Comparison of ENCODE assay signal across 11 cellular contexts in genomic region chr12:85280984-85281946, GRCh38. TPM values are rescaled to one million over a fixed set of nuclear protein-coding genes. Genes with fewer than 3 reads are reported as not detected.
DNase-seq lines count a peak whose midpoint lies in the region; ATAC-seq and TF ChIP-seq lines count a peak whose summit lies in the region.
"Had no signal": no experiment of that assay in that cellular context is flagged by ENCODE, and none has a peak within 500 bp of the region (broad histone marks: within the 10 kb centered on the region; RNA-seq: fewer than 3 reads in every experiment).

No MANE protein-coding gene starts in this region.

- H3K36me3 ChIP-seq in Panc1 (ENCODE audit: control insufficient read depth, insufficient read depth, low read length) (no peaks in the 10 kb centered on the region), sigmoid colon (no peaks in the 10 kb centered on the region)

- BruUV-seq in Panc1 (replicated peaks; lab: Mats Ljungman, UMichigan): no TSS peak

- H3K27me3 ChIP-seq in Panc1 (ENCODE audit: control insufficient read depth, insufficient read depth, low read length) (no peaks in the 10 kb centered on the region), sigmoid colon (peaks cover 49 to 98% (median 80%) of the 10 kb centered on the region in 3 donors)

- CTCF ChIA-PET in Panc1 (lab: Charles Lee): no interaction called here

- DNase-seq in HFF-Myc (ENCODE audit: extremely low read depth, low read depth) (no peak), Panc1 (ENCODE audit: low read depth, low spot score) (no peak), fibroblast of villous mesenchyme (ENCODE audit: low read depth) (no peak), sigmoid colon (no peak)
- DNase-seq: stimulated activated naive CD8-positive, alpha-beta T cell treated with anti-CD3 and anti-CD28 coated beads, Interleukin-15, amount 100 ng/mL, for 72 hours had no signal

- POLR2A ChIA-PET in Panc1 (lab: Charles Lee): no interaction called here

- TF ChIP-seq POLR2A in sigmoid colon (IDR thresholded peaks at IDR 0.05): no peak

- 7 to 8% methylated on average over 21 of the region's 21 CpGs for WGBS in sigmoid colon, 2 donors

- ATAC-seq in Panc1: no peak
- ATAC-seq in GM18907 (IDR thresholded peaks at IDR 0.05; ENCODE audit: unreplicated experiment): no peak
- ATAC-seq in HG02759 (IDR thresholded peaks at IDR 0.05; ENCODE audit: unreplicated experiment): no peak
- ATAC-seq in HG03175 (IDR thresholded peaks at IDR 0.05; ENCODE audit: unreplicated experiment): no peak
- no peak for ATAC-seq in GM18909 (IDR thresholded peaks at IDR 0.05; ENCODE audit: poor library complexity, unreplicated experiment)

- H3K4me1 ChIP-seq in Panc1 (ENCODE audit: control insufficient read depth, insufficient read depth, low read length) (no peaks in the 10 kb centered on the region), sigmoid colon (peaks cover 0 to 23% (median 21%) of the 10 kb centered on the region in 4 donors)

- H3K4me3 ChIP-seq in HFF-Myc (replicated peaks; ENCODE audit: low read depth, low read length) (peak overlapping the region; percentile 56), Panc1 (ENCODE audit: low read depth in 2 of 2, low read length in 2 of 2) (peak overlapping the region; percentile 34 to 54), fibroblast of villous mesenchyme (ENCODE audit: low read depth, low read length) (peak overlapping the region; percentile 43), sigmoid colon (peak overlapping the region in 3 of 4 donors; percentile 29 to 43 (median 37))
- H3K4me3 ChIP-seq: mucosa of descending colon had no signal

- in situ Hi-C loops in Panc1 (cut with HindIII; ENCODE audit: low pct_unique_long_range_greater_than_20kb, low sequenced_read_pairs): no loop called here

- H3K9me3 ChIP-seq in Panc1 (ENCODE audit: control insufficient read depth, insufficient read depth, low read depth, low read length) (no peaks in the 10 kb centered on the region), sigmoid colon (no peaks in the 10 kb centered on the region)
- H3K9me3 ChIP-seq: body of pancreas, mucosa of descending colon had no signal

- no peak for TF ChIP-seq CTCF in HFF-Myc (IDR thresholded peaks at IDR 0.05; ENCODE audit: low read depth, low read length, missing control alignments)
- no peak for TF ChIP-seq CTCF in Panc1 (IDR thresholded peaks at IDR 0.05)
- TF ChIP-seq CTCF in fibroblast of villous mesenchyme (IDR thresholded peaks at IDR 0.05; ENCODE audit: insufficient read depth, low read depth, low read length): no peak
- TF ChIP-seq CTCF in sigmoid colon (IDR thresholded peaks at IDR 0.05): no peak

- intact Hi-C loops in Panc1 (cut with micrococcal nuclease; ENCODE audit: unreplicated experiment) (no loop called here), sigmoid colon (cut with DNase I) (no loop called here)

- TF ChIP-seq EP300 in sigmoid colon (IDR thresholded peaks at IDR 0.05): no peak

- H3K27ac ChIP-seq in Panc1 (ENCODE audit: low read length): no peak overlapping the region
- H3K27ac ChIP-seq in sigmoid colon: no peak overlapping the region
- H3K27ac ChIP-seq: body of pancreas had no signal

RNA-seq across cellular contexts. Expression of gene ALX1, which starts 1.2 kb away (rescaled TPM):
- total RNA-seq in Panc1 (2021; ENCODE audit: unreplicated experiment) (0.23 TPM), fibroblast of villous mesenchyme (0.64 and 1.3 TPM in 2 replicates), sigmoid colon (under 1 TPM in 1 of 4 donors, not detected in 3; 0.33 TPM)
- polyA plus RNA-seq in Panc1 (2012; ENCODE audit: insufficient read length): not detected
- polyA plus RNA-seq in sigmoid colon: not detected
- total RNA-seq: body of pancreas, mucosa of descending colon had no signal
